Comparison of ENCODE assay signal across 9 cellular contexts in the genomic region with DNA sequence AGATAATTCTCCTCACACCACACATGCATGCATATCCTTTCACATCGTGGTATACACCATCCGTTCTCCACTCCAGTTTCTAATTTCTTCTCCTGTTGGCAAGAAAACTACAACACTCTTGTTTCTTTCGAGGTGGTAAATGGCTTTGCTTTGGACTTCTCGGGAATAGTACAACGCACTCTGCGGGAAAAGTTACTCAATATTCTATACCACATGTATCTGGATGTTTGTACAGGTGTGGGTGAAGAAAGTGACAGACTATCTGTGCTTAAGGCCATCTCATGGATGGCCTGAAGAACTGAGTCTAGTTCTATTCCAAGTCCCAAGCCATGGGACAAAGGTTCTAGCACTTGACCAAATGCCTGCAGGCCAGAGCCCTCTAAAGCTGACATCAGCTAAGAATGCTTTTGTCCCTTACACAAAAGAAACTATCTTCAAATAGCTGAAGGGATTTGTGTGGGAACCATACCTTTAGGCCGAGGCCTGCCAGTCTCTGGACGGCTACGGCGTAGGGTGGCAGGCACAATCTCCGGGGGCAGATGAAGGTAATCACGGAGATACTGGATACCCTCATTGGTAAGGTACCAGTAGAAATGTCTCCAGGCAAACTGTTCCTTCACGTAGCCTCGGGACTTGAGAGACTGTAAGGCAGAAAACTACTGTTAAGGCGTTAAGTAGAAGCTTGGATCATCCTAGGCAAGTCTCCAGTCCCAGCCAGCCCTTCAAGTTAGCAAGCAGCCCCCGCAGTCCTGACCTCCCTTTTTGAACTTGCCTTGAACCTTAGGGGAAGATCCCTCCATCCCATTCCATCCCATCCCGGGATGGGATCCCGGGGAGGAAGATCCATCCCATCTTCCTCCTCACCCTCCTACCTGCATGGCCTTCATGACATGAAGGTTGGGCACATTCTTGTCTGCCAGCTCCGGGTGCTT. TPM values are rescaled to one million over a fixed set of nuclear protein-coding genes. Genes with fewer than 3 reads are reported as not detected.
A peak's percentile ranks its signal among the peaks of the same experiment; 100 is the strongest.
DNase-seq lines count a peak whose midpoint lies in the region; ATAC-seq and TF ChIP-seq lines count a peak whose summit lies in the region.
"Had no signal": no experiment of that assay in that cellular context is flagged by ENCODE, and none has a peak within 500 bp of the region (broad histone marks: within the 10 kb centered on the region; RNA-seq: fewer than 3 reads in every experiment).

No MANE protein-coding gene starts in this region.

- H3K9ac ChIP-seq in mucosa of stomach (ENCODE audit: low read length): peak overlapping the region; percentile 96

- no peaks in the 10 kb centered on the region for H3K36me3 ChIP-seq in mucosa of stomach (ENCODE audit: control insufficient read depth, insufficient read depth, low read length)

- CTCF ChIA-PET in AG04449 (lab: Yijun Ruan, JAX): interaction anchor here (0.8 to 2.3 kb wide), 5 partner anchors 9 to 228 kb away, joined by 3 to 19 read pairs (median 5); a partner anchor contains a TSS

- peak overlapping the region; percentile 93 for H3K4me3 ChIP-seq in AG04449 (ENCODE audit: low read depth, low read length)
- peak overlapping the region; percentile 88 to 97 for H3K4me3 ChIP-seq in cardiac fibroblast (replicated peaks in 1 of 2; ENCODE audit: low read depth in 2 of 2, low read length in 2 of 2)
- peak overlapping the region; percentile 96 for H3K4me3 ChIP-seq in mucosa of stomach (ENCODE audit: low read length)

- peaks cover 17 to 26% (median 19%) of the 10 kb centered on the region in 3 donors for H3K4me1 Mint-ChIP-seq in IgD-negative memory B cell

- POLR2A ChIA-PET in AG04449 (lab: Yijun Ruan, JAX): interaction anchor here (0.6 to 3.5 kb wide), 6 partner anchors 51 to 201 kb away, joined by 3 to 19 read pairs (median 4); a partner anchor contains a TSS

- no peaks in the 10 kb centered on the region for H3K9me3 ChIP-seq in mucosa of stomach (ENCODE audit: control insufficient read depth, low read length)

- no peaks in the 10 kb centered on the region for H3K27me3 Mint-ChIP-seq in IgD-negative memory B cell

- peak overlapping the region; percentile 96 to 99 (median 99) for H3K4me3 Mint-ChIP-seq in IgD-negative memory B cell

- DNase-seq in AG04449 (ENCODE audit: low read depth, low spot score) (no peak), cardiac fibroblast (ENCODE audit: low read depth in 2 of 2) (no peak), NCI-H2196 (lab: John Stamatoyannopoulos, UW; ENCODE audit: unreplicated experiment) (no peak)
- DNase-seq: NCI-H510A treated with DMSO at 0.1 percent for 48 hours had no signal

- no peaks in the 10 kb centered on the region for H3K27me3 ChIP-seq in mucosa of stomach (ENCODE audit: control insufficient read depth, insufficient read depth, low read length)

- TF ChIP-seq CTCF in AG04449 (IDR thresholded peaks at IDR 0.05; ENCODE audit: insufficient read depth, low read length, missing control alignments) (no peak), cardiac fibroblast (IDR thresholded peaks at IDR 0.05; ENCODE audit: low read depth, low read length) (no peak)

- peaks cover 8% of the 10 kb centered on the region for H3K4me1 ChIP-seq in mucosa of stomach (ENCODE audit: control insufficient read depth, insufficient read depth, low read length)

- peaks cover 5% of the 10 kb centered on the region for H3K36me3 Mint-ChIP-seq in IgD-negative memory B cell

- ATAC-seq in GM21447 (IDR thresholded peaks at IDR 0.05; ENCODE audit: unreplicated experiment) (no peak), GM18861 (IDR thresholded peaks at IDR 0.05; ENCODE audit: unreplicated experiment) (no peak), HG03097 (IDR thresholded peaks at IDR 0.05; ENCODE audit: low FRiP score, unreplicated experiment) (no peak)

- peak overlapping the region; percentile 84 to 100 (median 94) for H3K27ac Mint-ChIP-seq in IgD-negative memory B cell

- H3K9me3 Mint-ChIP-seq in IgD-negative memory B cell: peaks cover 0 to 2% (median 0%) of the 10 kb centered on the region in 3 donors

RNA-seq across cellular contexts. Expression of a gene that starts 1.4 kb away (rescaled TPM):
- 2,052 TPM for polyA plus RNA-seq in IgD-negative memory B cell

RNA-seq across cellular contexts. Expression of a gene that starts 32.0 kb away (rescaled TPM):
- 11.2 TPM for polyA plus RNA-seq in IgD-negative memory B cell

RNA-seq across cellular contexts. Expression of a gene that starts 41.4 kb away (rescaled TPM):
- polyA plus RNA-seq in IgD-negative memory B cell: not detected
